In genomic region chr20:58192567-58192966, GRCh38 we compare ENCODE assay signal across 1 cellular context.
TF ChIP-seq lines count a peak whose summit lies in the region.

No MANE protein-coding gene starts in this region.

TF ChIP-seq in HepG2, 621 proteins besides CTCF, POLR2A, EP300 and RAD21 (continued from another document):
- TF ChIP-seq ZBTB33 (CRISPR knock-in tag; IDR thresholded peaks at IDR 0.05) (no peak), CCAR2 (optimal IDR thresholded peaks at IDR 0.05; ENCODE audit: low read depth, low read length) (no peak)
